In the genomic region with DNA sequence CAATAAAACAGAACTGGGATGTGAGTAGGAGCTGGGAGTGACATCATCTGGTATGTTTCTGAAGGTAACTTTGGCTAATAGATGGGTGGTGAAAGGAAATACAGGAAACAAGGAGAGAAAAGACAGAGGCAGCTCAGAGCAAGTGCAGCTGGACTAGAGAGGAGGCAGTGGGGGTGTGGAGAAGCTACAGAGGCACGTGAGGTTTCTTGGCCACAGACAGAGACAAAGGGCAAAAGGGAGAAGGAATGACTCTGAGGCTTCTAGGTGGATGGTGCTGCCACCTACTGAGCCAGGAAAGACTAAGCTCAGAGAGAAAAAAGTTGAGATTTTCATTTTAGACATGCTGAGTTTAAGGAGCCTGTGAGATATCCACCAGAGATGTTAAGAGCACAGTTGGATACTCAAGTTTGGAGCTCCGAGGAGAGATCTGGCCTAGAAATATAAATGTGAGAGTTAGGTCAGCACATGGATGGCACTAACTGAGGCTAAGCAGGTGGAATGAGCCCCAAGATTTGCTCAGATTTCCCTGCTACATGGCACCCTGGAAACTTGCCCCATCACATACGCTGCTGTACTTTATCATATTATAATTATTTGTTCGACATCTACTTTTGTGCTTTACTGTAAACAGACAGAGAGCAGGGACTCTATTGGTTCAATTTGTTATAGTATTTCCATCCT, we compare ENCODE assay signal across 8 cellular contexts.
DNase-seq lines count a peak whose midpoint lies in the region; ATAC-seq and TF ChIP-seq lines count a peak whose summit lies in the region.

No MANE protein-coding gene starts in this region.

- POLR2A ChIA-PET in activated CD4-positive, alpha-beta T cell treated with anti-CD3 and anti-CD28 coated beads, Interleukin-2, amount 10 ng/mL, durations not matched to agents 7 days and 5 days (lab: Charles Lee) = no interaction called here

- H3K36me3 Mint-ChIP-seq in activated CD4-positive, alpha-beta T cell treated with anti-CD3 and anti-CD28 coated beads, Interleukin-2, amount 10 ng/mL, durations not matched to agents 7 days and 5 days (ENCODE audit: low read depth) = no peaks in the 10 kb centered on the region

- no peak overlapping the region for H2BK15ac ChIP-seq in mesendoderm (replicated peaks; ENCODE audit: low read depth)

- H3K9me3 Mint-ChIP-seq in activated CD4-positive, alpha-beta T cell treated with anti-CD3 and anti-CD28 coated beads, Interleukin-2, amount 10 ng/mL, durations not matched to agents 7 days and 5 days = peaks cover 2% of the 10 kb centered on the region

- H3K9ac ChIP-seq in mesendoderm (ENCODE audit: low read length) = no peak overlapping the region

- H3K4me1 ChIP-seq in mesendoderm (ENCODE audit: control insufficient read depth, low read depth, low read length) = peaks cover 8% of the 10 kb centered on the region

- peak overlapping the region; percentile 22 for H3K27ac ChIP-seq in mesendoderm (ENCODE audit: low read depth, low read length)

- no peak overlapping the region for H3K23ac ChIP-seq in mesendoderm (ENCODE audit: low read length)

- peak; percentile 47 for DNase-seq in AG09319 (ENCODE audit: extremely low read depth, low read depth)
- peak; percentile 38 for DNase-seq in GM13977 (ENCODE audit: low spot score)
- peak; percentile 53 for DNase-seq in NCI-H69 (lab: John Stamatoyannopoulos, UW)
- DNase-seq in choroid plexus epithelial cell (ENCODE audit: low read depth) = peak; percentile 92
- DNase-seq in mesendoderm = peak; percentile 89
- DNase-seq in stimulated activated naive CD4-positive, alpha-beta T cell treated with Interleukin-2 at 50 U/mL for 16 hours (lab: John Stamatoyannopoulos, UW) = no peak
- no peak for DNase-seq in activated CD4-positive, alpha-beta T cell treated with anti-CD3 and anti-CD28 coated beads, Interleukin-2, amount 10 ng/mL, durations not matched to agents 7 days and 5 days

- H3K4ac ChIP-seq in mesendoderm (ENCODE audit: low read depth, low read length) = no peak overlapping the region

- no peak overlapping the region for H4K5ac ChIP-seq in mesendoderm (ENCODE audit: low read length)

- peaks cover 4% of the 10 kb centered on the region for H3K36me3 ChIP-seq in mesendoderm (ENCODE audit: control insufficient read depth, insufficient read depth, low read length)

- H3K27me3 ChIP-seq in mesendoderm (ENCODE audit: insufficient read depth, low read length, poor library complexity) = no peaks in the 10 kb centered on the region

- H3K27me3 Mint-ChIP-seq in activated CD4-positive, alpha-beta T cell treated with anti-CD3 and anti-CD28 coated beads, Interleukin-2, amount 10 ng/mL, durations not matched to agents 7 days and 5 days = peaks cover 4% of the 10 kb centered on the region

- peaks cover 5% of the 10 kb centered on the region for H3K4me1 Mint-ChIP-seq in activated CD4-positive, alpha-beta T cell treated with anti-CD3 and anti-CD28 coated beads, Interleukin-2, amount 10 ng/mL, durations not matched to agents 7 days and 5 days

- no peak overlapping the region for H2BK120ac ChIP-seq in mesendoderm (ENCODE audit: low read depth, low read length)

- in situ Hi-C loops in GM13977 (cut with MboI; ENCODE audit: low pct_unique_long_range_greater_than_20kb, low sequenced_read_pairs, unreplicated experiment) = no loop called here

- H4K8ac ChIP-seq in mesendoderm (ENCODE audit: low read depth, low read length) = no peak overlapping the region

- H3K56ac ChIP-seq in mesendoderm (ENCODE audit: low read length) = peak overlapping the region; percentile 3

- H3K4me3 Mint-ChIP-seq in activated CD4-positive, alpha-beta T cell treated with anti-CD3 and anti-CD28 coated beads, Interleukin-2, amount 10 ng/mL, durations not matched to agents 7 days and 5 days = no peak overlapping the region

- TF ChIP-seq CTCF in AG09319 (IDR thresholded peaks at IDR 0.05; ENCODE audit: low read depth, low read length) = peak; percentile 76
- TF ChIP-seq CTCF in GM13977 (IDR thresholded peaks at IDR 0.05; ENCODE audit: extremely low read depth, insufficient read depth, missing control alignments) = peak; percentile 53
- peak; percentile 84 for TF ChIP-seq CTCF in choroid plexus epithelial cell (conservative IDR thresholded peaks at IDR 0.05; ENCODE audit: low read depth, low read length)

- peak; percentile 86 for ATAC-seq in HG02885 (IDR thresholded peaks at IDR 0.05; ENCODE audit: poor library complexity, unreplicated experiment)

- no peak overlapping the region for H2BK5ac ChIP-seq in mesendoderm (ENCODE audit: low read length)

- H3K27ac Mint-ChIP-seq in activated CD4-positive, alpha-beta T cell treated with anti-CD3 and anti-CD28 coated beads, Interleukin-2, amount 10 ng/mL, durations not matched to agents 7 days and 5 days = no peak overlapping the region

- WGBS in mesendoderm (ENCODE audit: extremely low coverage, insufficient coverage, low lambda C conversion rate) = no CpG with 5 or more reads among the region's 4 CpGs

- H3K4me3 ChIP-seq in choroid plexus epithelial cell (ENCODE audit: low read depth, low read length) = no peak overlapping the region
- no peak overlapping the region for H3K4me3 ChIP-seq in mesendoderm (ENCODE audit: low read length)

- H3K79me1 ChIP-seq in mesendoderm (ENCODE audit: low read length) = no peaks in the 10 kb centered on the region

- H3K4me2 ChIP-seq in mesendoderm (ENCODE audit: low read length) = no peak overlapping the region

- no peaks in the 10 kb centered on the region for H3K79me2 ChIP-seq in mesendoderm (ENCODE audit: control insufficient read depth, insufficient read depth, low read length)

- CTCF ChIA-PET in activated CD4-positive, alpha-beta T cell treated with anti-CD3 and anti-CD28 coated beads, Interleukin-2, amount 10 ng/mL, durations not matched to agents 7 days and 5 days (lab: Charles Lee) = interaction anchor here (0.5 to 1.7 kb wide), 2 partner anchors 10 to 17 kb away, joined by 3 to 5 read pairs; no protein-coding TSS in a partner anchor

- no peak overlapping the region for H3K18ac ChIP-seq in mesendoderm (ENCODE audit: low read length)

- H2AK5ac ChIP-seq in mesendoderm (ENCODE audit: low read length) = no peak overlapping the region

Comparison
In these comparisons a context has a peak if more than half of its experiments do, and no peak if none do; other contexts are left out.
1. DNase-seq: peak in AG09319 (single experiment), GM13977 (single experiment), NCI-H69 (single experiment), choroid plexus epithelial cell (single experiment) and mesendoderm (single experiment); none in stimulated activated naive CD4-positive, alpha-beta T cell treated with Interleukin-2 at 50 U/mL for 16 hours (single experiment) and activated CD4-positive, alpha-beta T cell treated with anti-CD3 and anti-CD28 coated beads, Interleukin-2, amount 10 ng/mL, durations not matched to agents 7 days and 5 days (single experiment).
2. Peak in every context shown above with its lines, with median percentiles within 50 percentile points of each other: CTCF ChIP-seq.